ENCODE assay signal across 16 cellular contexts in the genomic region with DNA sequence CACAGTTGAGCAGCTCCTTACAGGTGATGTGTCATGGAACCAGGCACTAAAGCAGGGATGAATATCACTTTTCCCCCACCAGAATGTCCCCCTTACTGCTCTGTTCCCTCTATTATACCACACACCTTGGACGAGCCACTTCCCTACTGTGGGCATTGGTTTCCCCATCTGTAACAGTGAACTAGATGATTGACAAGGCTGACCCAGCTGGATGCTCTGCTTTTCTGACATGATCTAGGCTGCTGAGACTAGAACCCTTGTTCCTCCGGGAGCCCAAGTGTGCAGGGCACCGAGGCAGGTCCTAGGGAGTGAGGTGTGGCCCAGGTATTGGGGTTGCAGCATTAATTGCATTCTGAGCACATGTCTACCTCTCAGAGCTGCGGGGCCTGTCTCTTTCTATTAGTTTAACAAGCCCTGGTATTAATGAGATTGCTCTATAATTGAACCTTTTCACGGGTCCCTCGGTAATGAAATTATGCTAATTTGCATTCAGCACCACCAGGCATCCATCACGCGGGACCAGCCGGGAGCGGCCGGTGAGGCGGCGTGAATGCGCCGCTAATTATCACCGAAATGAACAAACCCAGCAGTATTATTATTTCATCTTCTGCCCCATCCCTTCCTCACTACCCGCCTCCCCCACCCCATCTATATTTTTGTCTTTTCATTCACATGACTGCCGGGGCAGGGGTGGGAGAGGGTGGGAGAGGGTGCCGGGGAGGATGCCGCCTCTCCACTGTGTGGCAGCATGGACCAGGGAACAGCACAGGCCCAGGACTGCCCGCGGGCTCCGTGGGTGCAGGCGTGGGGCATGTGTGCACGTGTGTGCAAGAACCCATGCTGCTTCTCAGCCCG.
DNase-seq lines count a peak whose midpoint lies in the region; ATAC-seq, FAIRE-seq and TF ChIP-seq lines count a peak whose summit lies in the region.
"Had no signal": no experiment of that assay in that cellular context is flagged by ENCODE, and none has a peak within 500 bp of the region (broad histone marks: within the 10 kb centered on the region; RNA-seq: fewer than 3 reads in every experiment).

No MANE protein-coding gene starts in this region.

- no peaks in the 10 kb centered on the region for H3K79me1 ChIP-seq in trophoblast cell (ENCODE audit: low read length)

- peak overlapping the region; percentile 33 for H4K12ac ChIP-seq in trophoblast cell (ENCODE audit: low read depth, low read length)

- H4K8ac ChIP-seq in trophoblast cell (ENCODE audit: low read depth, low read length) = no peak overlapping the region

- H3K27me3 Mint-ChIP-seq in GM23338 (ENCODE audit: insufficient read depth, low read depth, poor library complexity) = peaks cover 5% of the 10 kb centered on the region
- H3K27me3 Mint-ChIP-seq in CD8-positive, alpha-beta T cell (ENCODE audit: low read depth) = peaks cover 5% of the 10 kb centered on the region

- POLR2A ChIA-PET in CD8-positive, alpha-beta T cell (lab: Charles Lee) = no interaction called here

- no peak overlapping the region for H2BK120ac ChIP-seq in trophoblast cell (ENCODE audit: insufficient read depth, low read length, poor library complexity)

- H3K4me3 ChIP-seq in GM23338 = no peak overlapping the region
- no peak overlapping the region for H3K4me3 ChIP-seq in WERI-Rb-1 (ENCODE audit: low read depth, low read length)
- H3K4me3 ChIP-seq in trophoblast cell (ENCODE audit: low read depth, low read length) = no peak overlapping the region
- H3K4me3 ChIP-seq in CD8-positive, alpha-beta T cell (ENCODE audit: low read depth, low read length) = no peak overlapping the region

- H3K9me3 ChIP-seq in WERI-Rb-1 (ENCODE audit: severe bottlenecking) (no peaks in the 10 kb centered on the region), trophoblast cell (ENCODE audit: insufficient read depth, low read depth, low read length) (no peaks in the 10 kb centered on the region)
- no peaks in the 10 kb centered on the region for H3K9me3 ChIP-seq in CD8-positive, alpha-beta T cell (ENCODE audit: low read length)
- H3K9me3 ChIP-seq: BE2C had no signal

- H2BK12ac ChIP-seq in trophoblast cell (ENCODE audit: low read length) = no peak overlapping the region

- intact Hi-C loops in CD8-positive, alpha-beta T cell (cut with DNase I, micrococcal nuclease) = no loop called here

- H3K9me2 ChIP-seq in GM23338 (ENCODE audit: insufficient read depth) = no peaks in the 10 kb centered on the region

- H3K23ac ChIP-seq in trophoblast cell (ENCODE audit: low read length) = no peak overlapping the region

- H3K27me3 ChIP-seq in GM23338 (ENCODE audit: insufficient read depth) (no peaks in the 10 kb centered on the region), WERI-Rb-1 (ENCODE audit: insufficient read depth, low read depth, severe bottlenecking) (no peaks in the 10 kb centered on the region), trophoblast cell (ENCODE audit: insufficient read depth, low read length) (no peaks in the 10 kb centered on the region)
- H3K27me3 ChIP-seq in CD8-positive, alpha-beta T cell (ENCODE audit: insufficient read depth, low read length) = no peaks in the 10 kb centered on the region
- H3K27me3 ChIP-seq: BE2C had no signal

- no peak overlapping the region for H3K4me3 Mint-ChIP-seq in GM23338
- H3K4me3 Mint-ChIP-seq in CD8-positive, alpha-beta T cell = no peak overlapping the region
- H3K4me3 Mint-ChIP-seq: activated CD4-positive, alpha-beta memory T cell treated with anti-CD3 and anti-CD28 coated beads, Interleukin-2, amount 10 ng/mL, durations not matched to agents 7 days and 5 days had no signal

- peak; percentile 78 for ATAC-seq in GM23338
- no peak for ATAC-seq in CD8-positive, alpha-beta T cell

- H3K27ac Mint-ChIP-seq in GM23338 = no peak overlapping the region
- no peak overlapping the region for H3K27ac Mint-ChIP-seq in CD8-positive, alpha-beta T cell
- H3K27ac Mint-ChIP-seq: activated CD4-positive, alpha-beta memory T cell treated with anti-CD3 and anti-CD28 coated beads, Interleukin-2, amount 10 ng/mL, durations not matched to agents 7 days and 5 days had no signal

- H3K79me2 ChIP-seq in GM23338 (replicated peaks; ENCODE audit: insufficient read depth) (no peaks in the 10 kb centered on the region), trophoblast cell (ENCODE audit: control insufficient read depth, insufficient read depth, low read length, poor library complexity) (no peaks in the 10 kb centered on the region)

- no peak overlapping the region for H3K9ac ChIP-seq in trophoblast cell (ENCODE audit: low read length)

- no peak overlapping the region for H2BK5ac ChIP-seq in trophoblast cell (ENCODE audit: low read depth, low read length, poor library complexity)

- H3K36me3 ChIP-seq in GM23338 (ENCODE audit: insufficient read depth) (no peaks in the 10 kb centered on the region), WERI-Rb-1 (no peaks in the 10 kb centered on the region), trophoblast cell (ENCODE audit: control insufficient read depth in 1 of 2, insufficient read depth in 2 of 2, low read length in 2 of 2) (no peaks in the 10 kb centered on the region)
- no peaks in the 10 kb centered on the region for H3K36me3 ChIP-seq in CD8-positive, alpha-beta T cell (ENCODE audit: insufficient read depth, low read length)
- H3K36me3 ChIP-seq: BE2C had no signal

- H3K27ac ChIP-seq in GM23338 (ENCODE audit: low read depth) (no peak overlapping the region), WERI-Rb-1 (no peak overlapping the region), trophoblast cell (ENCODE audit: low read depth, low read length) (no peak overlapping the region)
- no peak overlapping the region for H3K27ac ChIP-seq in CD8-positive, alpha-beta T cell (ENCODE audit: low read depth, low read length)

- peak; percentile 19 to 60; a peak in 3 of 4 replicates for TF ChIP-seq CTCF in GM23338 (conservative IDR thresholded peaks at IDR 0.05; ENCODE audit: low read depth in 2 of 2)
- peak; percentile 56 for TF ChIP-seq CTCF in WERI-Rb-1 (IDR thresholded peaks at IDR 0.05; ENCODE audit: low read depth, low read length)
- TF ChIP-seq CTCF in CD8-positive, alpha-beta T cell (IDR thresholded peaks at IDR 0.05) = no peak

- no peaks in the 10 kb centered on the region; the same call in 2 of the 3 replicates for H3K9me3 Mint-ChIP-seq in GM23338
- H3K9me3 Mint-ChIP-seq in CD8-positive, alpha-beta T cell = no peaks in the 10 kb centered on the region
- H3K9me3 Mint-ChIP-seq: activated CD4-positive, alpha-beta memory T cell treated with anti-CD3 and anti-CD28 coated beads, Interleukin-2, amount 10 ng/mL, durations not matched to agents 7 days and 5 days had no signal

- H3K4me2 ChIP-seq in GM23338 (no peak overlapping the region), trophoblast cell (ENCODE audit: low read length) (no peak overlapping the region)

- FAIRE-seq in RCC 7860 (lab: Jason Lieb, UNC) = no peak
- FAIRE-seq: frontal cortex had no signal

- H3F3A ChIP-seq in GM23338 (replicated peaks; ENCODE audit: low read depth) = no peaks in the 10 kb centered on the region

- 100% methylated on average over 1 of the region's 26 CpGs for WGBS in trophoblast cell (ENCODE audit: extremely low coverage, insufficient coverage, insufficient read length)

- no peaks in the 10 kb centered on the region for H4K20me1 ChIP-seq in GM23338 (replicated peaks; ENCODE audit: insufficient read depth)

- H3K14ac ChIP-seq in trophoblast cell (ENCODE audit: low read length) = no peak overlapping the region

- H3K4me1 ChIP-seq in GM23338 (ENCODE audit: insufficient read depth) = no peaks in the 10 kb centered on the region
- no peaks in the 10 kb centered on the region for H3K4me1 ChIP-seq in trophoblast cell (ENCODE audit: control insufficient read depth in 1 of 2, insufficient read depth in 2 of 2, low read length in 2 of 2)
- H3K4me1 ChIP-seq in CD8-positive, alpha-beta T cell (ENCODE audit: insufficient read depth, low read length) = no peaks in the 10 kb centered on the region
- H3K4me1 ChIP-seq: BE2C had no signal

- CTCF ChIA-PET in CD8-positive, alpha-beta T cell (lab: Charles Lee) = no interaction called here

- H3K18ac ChIP-seq in trophoblast cell (ENCODE audit: low read length) = no peak overlapping the region

- peaks cover 3% of the 10 kb centered on the region; the same call in 2 of the 3 replicates for H3K4me1 Mint-ChIP-seq in GM23338
- no peaks in the 10 kb centered on the region for H3K4me1 Mint-ChIP-seq in CD8-positive, alpha-beta T cell (ENCODE audit: low read depth)
- H3K4me1 Mint-ChIP-seq: activated CD4-positive, alpha-beta memory T cell treated with anti-CD3 and anti-CD28 coated beads, Interleukin-2, amount 10 ng/mL, durations not matched to agents 7 days and 5 days had no signal

- H4K91ac ChIP-seq in trophoblast cell (ENCODE audit: low read depth, low read length) = no peak overlapping the region

- no peaks in the 10 kb centered on the region for H3K36me3 Mint-ChIP-seq in GM23338 (ENCODE audit: low read depth)
- no peaks in the 10 kb centered on the region for H3K36me3 Mint-ChIP-seq in CD8-positive, alpha-beta T cell

- H2AK5ac ChIP-seq in trophoblast cell (ENCODE audit: low read length) = no peak overlapping the region

- DNase-seq in GM23338 (ENCODE audit: low spot score) (no peak), WERI-Rb-1 (peak; percentile 53), hippocampal formation (lab: John Stamatoyannopoulos, UW) (peak; percentile 36 to 68), trophoblast cell (no peak), UCSD-AML1 (lab: John Stamatoyannopoulos, UW; ENCODE audit: unreplicated experiment) (no peak), RCC 7860 (ENCODE audit: low spot score) (no peak)
- no peak for DNase-seq in CD8-positive, alpha-beta T cell
- DNase-seq in activated CD8-positive, alpha-beta memory T cell treated with anti-CD3 and anti-CD28 coated beads, Interleukin-2, amount 50 U/mL, for 4 hours = no peak
- DNase-seq: activated CD4-positive, alpha-beta memory T cell treated with anti-CD3 and anti-CD28 coated beads, Interleukin-2, amount 10 ng/mL, durations not matched to agents 7 days and 5 days; BE2C; DMS53; NCI-H1930; NCI-H524; OCI-M1; stimulated activated CD4-positive, alpha-beta T cell treated with anti-CD3 and anti-CD28 coated beads, Interleukin-2, amount 100 ng/mL, for 48 hours had no signal

- H3K4ac ChIP-seq in trophoblast cell (ENCODE audit: low read depth, low read length) = no peak overlapping the region

- no peak overlapping the region for H2AFZ ChIP-seq in GM23338
- no peak overlapping the region for H2AFZ ChIP-seq in trophoblast cell (ENCODE audit: insufficient read depth, low read length, poor library complexity)

TF ChIP-seq in GM23338, 12 proteins besides CTCF, POLR2A, EP300 and RAD21 (continues in another document):
- TF ChIP-seq, protein P1, sequence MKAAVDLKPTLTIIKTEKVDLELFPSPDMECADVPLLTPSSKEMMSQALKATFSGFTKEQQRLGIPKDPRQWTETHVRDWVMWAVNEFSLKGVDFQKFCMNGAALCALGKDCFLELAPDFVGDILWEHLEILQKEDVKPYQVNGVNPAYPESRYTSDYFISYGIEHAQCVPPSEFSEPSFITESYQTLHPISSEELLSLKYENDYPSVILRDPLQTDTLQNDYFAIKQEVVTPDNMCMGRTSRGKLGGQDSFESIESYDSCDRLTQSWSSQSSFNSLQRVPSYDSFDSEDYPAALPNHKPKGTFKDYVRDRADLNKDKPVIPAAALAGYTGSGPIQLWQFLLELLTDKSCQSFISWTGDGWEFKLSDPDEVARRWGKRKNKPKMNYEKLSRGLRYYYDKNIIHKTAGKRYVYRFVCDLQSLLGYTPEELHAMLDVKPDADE (IDR thresholded peaks at IDR 0.05) = no peak
- TF ChIP-seq ZNF114 (CRISPR knock-in tag; IDR thresholded peaks at IDR 0.05) (no peak), POLR2AphosphoS5 (IDR thresholded peaks at IDR 0.05; ENCODE audit: low read depth) (no peak)

Comparison
In these comparisons a context has a peak if more than half of its experiments do, and no peak if none do; other contexts are left out.
1. DNase-seq: peak in WERI-Rb-1 (single experiment) and hippocampal formation (2 of 2); none in GM23338 (single experiment), trophoblast cell (0 of 2), CD8-positive, alpha-beta T cell (0 of 7), UCSD-AML1 (single experiment), RCC 7860 (single experiment) and activated CD8-positive, alpha-beta memory T cell treated with anti-CD3 and anti-CD28 coated beads, Interleukin-2, amount 50 U/mL, for 4 hours (single experiment).